13 cellular contexts compared by ENCODE assay signal in genomic region chr9:121884057-121884512, GRCh38.
A peak's percentile ranks its signal among the peaks of the same experiment; 100 is the strongest.
DNase-seq lines count a peak whose midpoint lies in the region; ATAC-seq and TF ChIP-seq lines count a peak whose summit lies in the region.
"Had no signal": no experiment of that assay in that cellular context is flagged by ENCODE, and none has a peak within 500 bp of the region (broad histone marks: within the 10 kb centered on the region; RNA-seq: fewer than 3 reads in every experiment).

No MANE protein-coding gene starts in this region.

- no peaks in the 10 kb centered on the region for H3K9me3 ChIP-seq in mucosa of descending colon

- DNase-seq in H7 (peak; percentile 73), glomerular visceral epithelial cell (ENCODE audit: extremely low spot score) (peak; percentile 44), occipital lobe (lab: John Stamatoyannopoulos, UW) (peak; percentile 39), NCI-H2029 treated with DMSO at 0.1 percent for 48 hours (lab: John Stamatoyannopoulos, UW) (no peak), SHP77 treated with DMSO at 0.1 percent for 48 hours (lab: John Stamatoyannopoulos, UW) (no peak), mucosa of descending colon (no peak)
- DNase-seq: activated CD8-positive, alpha-beta memory T cell treated with anti-CD3 and anti-CD28 coated beads for 24 hours; activated naive CD4-positive, alpha-beta T cell treated with anti-CD3 and anti-CD28 coated beads, Interleukin-2, amount 50 U/mL, for 16 hours; NCI-H146; stimulated activated CD8-positive, alpha-beta memory T cell treated with anti-CD3 and anti-CD28 coated beads, Interleukin-4, amount 100 ng/mL, for 48 hours; T-helper 17 cell had no signal

- ATAC-seq in SK-N-SH treated with all-trans-retinoic acid at 6 μM for 48 hours (peak; percentile 8; the same call in 2 of the 3 replicates), mucosa of descending colon (no peak), GM18511 (IDR thresholded peaks at IDR 0.05; ENCODE audit: unreplicated experiment) (no peak)
- ATAC-seq: T-helper 17 cell had no signal

- intact Hi-C loops in mucosa of descending colon (cut with DNase I, micrococcal nuclease) = no loop called here

- no peaks in the 10 kb centered on the region for H3K4me1 ChIP-seq in mucosa of descending colon (ENCODE audit: low read depth)

- H3K36me3 ChIP-seq in H7 (replicated peaks; ENCODE audit: control insufficient read depth, insufficient read depth, low read length) (no peaks in the 10 kb centered on the region), mucosa of descending colon (ENCODE audit: low read depth) (no peaks in the 10 kb centered on the region)

- H3K27me3 ChIP-seq in H7 (ENCODE audit: control insufficient read depth, insufficient read depth, low read length) = no peaks in the 10 kb centered on the region

- H3K4me3 ChIP-seq in H7 (ENCODE audit: insufficient read depth, low read depth, low read length) = no peak overlapping the region
- H3K4me3 ChIP-seq in mucosa of descending colon = no peak overlapping the region

- TF ChIP-seq CTCF in mucosa of descending colon (IDR thresholded peaks at IDR 0.05) = no peak

TF ChIP-seq in SK-N-SH treated with all-trans-retinoic acid at 6 μM for 48 hours, 23 proteins besides CTCF, POLR2A, EP300 and RAD21:
- TF ChIP-seq ISL1 (CRISPR knock-in tag; IDR thresholded peaks at IDR 0.05) (no peak), ZFP3 (CRISPR knock-in tag; IDR thresholded peaks at IDR 0.05) (no peak), TSHZ2 (CRISPR knock-in tag; IDR thresholded peaks at IDR 0.05) (no peak), ZNF565 (CRISPR knock-in tag; conservative IDR thresholded peaks at IDR 0.05; ENCODE audit: low read depth) (no peak), ZFP30 (CRISPR knock-in tag; IDR thresholded peaks at IDR 0.05) (no peak), PPARA (CRISPR knock-in tag; IDR thresholded peaks at IDR 0.05; ENCODE audit: borderline replicate concordance) (no peak), CSDC2 (CRISPR knock-in tag; IDR thresholded peaks at IDR 0.05) (no peak), TOX (CRISPR knock-in tag; IDR thresholded peaks at IDR 0.05; ENCODE audit: borderline replicate concordance) (no peak)
TF ChIP-seq in SK-N-SH treated with all-trans-retinoic acid at 6 μM for 48 hours: peak in this region for 0.

Comparison
In these comparisons a context has a peak if more than half of its experiments do, and no peak if none do; other contexts are left out.
1. DNase-seq: peak in H7 (single experiment), glomerular visceral epithelial cell (single experiment) and occipital lobe (single experiment); none in NCI-H2029 treated with DMSO at 0.1 percent for 48 hours (single experiment), SHP77 treated with DMSO at 0.1 percent for 48 hours (single experiment) and mucosa of descending colon (0 of 3).